ENCODE assay signal across 8 cellular contexts in the genomic region with DNA sequence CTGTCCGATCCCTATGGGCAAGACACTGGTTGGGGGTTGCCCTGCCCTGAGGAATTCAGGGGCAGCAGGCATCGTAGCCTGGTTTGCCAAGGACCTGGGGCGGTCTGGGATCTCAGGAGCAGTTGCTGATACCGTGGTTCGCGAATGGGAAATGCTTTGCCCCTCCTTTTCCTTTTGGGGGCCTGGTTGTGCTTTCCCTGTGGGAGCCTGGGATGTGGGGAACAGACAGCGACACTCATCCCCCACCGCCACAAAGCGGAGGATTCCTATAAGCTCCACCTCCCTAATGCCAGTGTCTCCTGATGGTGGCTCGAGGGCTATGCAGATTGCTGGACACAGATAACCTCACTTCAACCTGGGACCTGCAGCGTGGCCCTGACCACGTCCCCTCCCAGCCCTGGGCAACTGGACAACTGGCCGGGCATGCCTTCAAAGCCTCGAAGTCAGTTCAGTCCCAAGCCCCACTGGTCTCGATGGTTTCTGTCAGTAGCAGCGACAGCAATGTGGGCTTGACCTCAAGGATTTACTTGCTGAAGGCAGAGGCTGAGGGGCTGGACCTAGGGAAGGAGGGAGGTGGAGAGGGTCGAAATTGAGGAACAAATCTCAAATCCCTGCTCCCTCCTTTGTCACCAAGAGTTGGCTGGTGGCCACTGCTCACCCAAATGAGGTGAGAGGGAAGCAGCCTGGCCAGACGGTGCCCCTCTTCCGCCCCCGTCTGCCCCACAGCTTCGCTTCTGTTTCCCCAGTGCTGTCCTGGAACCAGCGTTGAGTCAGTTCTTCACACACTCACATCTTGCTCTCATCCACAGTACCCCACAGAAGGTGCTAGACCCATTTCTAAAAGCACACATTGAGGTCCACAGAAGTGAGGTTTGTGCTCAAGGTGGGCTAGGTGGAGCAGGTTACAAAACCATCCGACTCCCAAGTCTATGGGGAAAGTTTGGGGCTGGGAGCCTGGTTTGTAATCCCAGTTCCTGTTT. TPM values are rescaled to one million over a fixed set of nuclear protein-coding genes. Genes with fewer than 3 reads are reported as not detected.
DNase-seq lines count a peak whose midpoint lies in the region; ATAC-seq and TF ChIP-seq lines count a peak whose summit lies in the region.

No MANE protein-coding gene starts in this region.

- ATAC-seq in naive B cell (ENCODE audit: low read depth in 2 of 2) (no peak), GM18861 (IDR thresholded peaks at IDR 0.05; ENCODE audit: unreplicated experiment) (no peak)

- no peak for DNase-seq in AG09309 (ENCODE audit: low read depth)
- DNase-seq in colonic mucosa, result no peak
- DNase-seq in naive B cell, result no peak
- DNase-seq in NCI-H345 (lab: John Stamatoyannopoulos, UW), result no peak
- no peak for DNase-seq in NCI-H1694 (lab: John Stamatoyannopoulos, UW)
- no peak for DNase-seq in NCI-H1092 (lab: John Stamatoyannopoulos, UW)

- H3K27me3 ChIP-seq in colonic mucosa, result no peaks in the 10 kb centered on the region

- H3K27ac Mint-ChIP-seq in IgD-negative memory B cell (peak overlapping the region in 2 of 3 donors; percentile 42 to 76), naive B cell (peak overlapping the region in 2 of 6 donors; percentile 47 to 84)

- TF ChIP-seq CTCF in AG09309 (IDR thresholded peaks at IDR 0.05; ENCODE audit: control insufficient read depth, insufficient read depth, low read depth, low read length, missing control alignments) (no peak), colonic mucosa (IDR thresholded peaks at IDR 0.05) (no peak)

- H3K36me3 Mint-ChIP-seq in IgD-negative memory B cell (peaks cover 7% of the 10 kb centered on the region), naive B cell (no peaks in the 10 kb centered on the region)

- H3K27me3 Mint-ChIP-seq in IgD-negative memory B cell (no peaks in the 10 kb centered on the region), naive B cell (no peaks in the 10 kb centered on the region)

- intact Hi-C loops in colonic mucosa (cut with DNase I), result loop anchor here (10.0 kb wide), 1 partner anchor 161 kb away; no protein-coding TSS in a partner anchor

- H3K4me1 Mint-ChIP-seq in IgD-negative memory B cell (peaks cover 0 to 14% (median 13%) of the 10 kb centered on the region in 3 donors), naive B cell (peaks cover 25 to 31% (median 26%) of the 10 kb centered on the region in 3 donors)

- H3K4me3 Mint-ChIP-seq in IgD-negative memory B cell (peak overlapping the region in 2 of 4 donors; percentile 25 to 100), naive B cell (peak overlapping the region in 7 of 8 donors; percentile 29 to 99 (median 82))

- no peaks in the 10 kb centered on the region for H3K9me3 ChIP-seq in colonic mucosa

- peak overlapping the region; percentile 75 to 86 for H3K9ac ChIP-seq in colonic mucosa (ENCODE audit: low read depth in 2 of 2, low read length in 2 of 2)

- H3K36me3 ChIP-seq in colonic mucosa, result no peaks in the 10 kb centered on the region

- H3K27ac ChIP-seq in colonic mucosa, result peak overlapping the region; percentile 99

- H3K9me3 Mint-ChIP-seq in IgD-negative memory B cell (no peaks in the 10 kb centered on the region), naive B cell (peaks cover 0 to under 1% (median 0%) of the 10 kb centered on the region in 7 donors)

- H3K4me3 ChIP-seq in AG09309 (ENCODE audit: control insufficient read depth, low read depth, low read length), result peak overlapping the region; percentile 92
- H3K4me3 ChIP-seq in colonic mucosa, result peak overlapping the region; percentile 85

- H3K4me1 ChIP-seq in colonic mucosa, result no peaks in the 10 kb centered on the region

RNA-seq across cellular contexts. Expression of a gene that starts 3.5 kb away (rescaled TPM):
- polyA plus RNA-seq in IgD-negative memory B cell, result 18.7 TPM
- total RNA-seq in colonic mucosa, result 10 to 100 TPM; 32.0 to 34.0 TPM
- 10 to 100 TPM in 4 of 6 donors, 1 to 10 TPM in 2; 8.3 to 17.0 (median 13.0) TPM for polyA plus RNA-seq in naive B cell (ENCODE audit: low read depth in 6 of 6)

RNA-seq across cellular contexts. Expression of a gene that starts 40.6 kb away (rescaled TPM):
- polyA plus RNA-seq in IgD-negative memory B cell (18.9 TPM), naive B cell (ENCODE audit: low read depth in 6 of 6) (10 to 100 TPM; 14.1 to 22.6 (median 16.9) TPM)
- total RNA-seq in colonic mucosa, result 10 to 100 TPM; 23.1 to 29.1 TPM
